Comparison of ENCODE assay signal across 8 cellular contexts in genomic region chr12:50222275-50222783, GRCh38. TPM values are rescaled to one million over a fixed set of nuclear protein-coding genes. Genes with fewer than 3 reads are reported as not detected.
DNase-seq lines count a peak whose midpoint lies in the region; ATAC-seq and TF ChIP-seq lines count a peak whose summit lies in the region.

No MANE protein-coding gene starts in this region.

- H3K4me2 ChIP-seq in OCI-LY7 (ENCODE audit: low read length) (peak overlapping the region; percentile 74), hepatocyte (peak overlapping the region; percentile 64)

- peak; percentile 52 for DNase-seq in DMS153 treated with DMSO at 0.1 percent for 48 hours (lab: John Stamatoyannopoulos, UW; ENCODE audit: unreplicated experiment)
- peak; percentile 50 for DNase-seq in OCI-LY7 (ENCODE audit: low spot score)
- peak; percentile 93 for DNase-seq in astrocyte of the hippocampus (ENCODE audit: low read depth, low spot score)
- peak; percentile 81 for DNase-seq in hepatocyte (ENCODE audit: low spot score)
- DNase-seq in retinal pigment epithelial cell (ENCODE audit: low read depth), result no peak

- H3K4me3 ChIP-seq in OCI-LY7 (ENCODE audit: low read depth, low read length, poor library complexity, severe bottlenecking) (peak overlapping the region; percentile 72), hepatocyte (peak overlapping the region; percentile 26), retinal pigment epithelial cell (ENCODE audit: low read length) (peak overlapping the region; percentile 58)

- H4K20me1 ChIP-seq in OCI-LY7 (ENCODE audit: insufficient read depth, low read length) (no peaks in the 10 kb centered on the region), hepatocyte (ENCODE audit: insufficient read depth, poor library complexity, severe bottlenecking) (no peaks in the 10 kb centered on the region)

- WGBS in hepatocyte (ENCODE audit: low lambda C conversion rate, missing lambda C conversion rate), result 19% methylated on average over 5 of the region's 5 CpGs

- H3K79me2 ChIP-seq in OCI-LY7 (ENCODE audit: insufficient read depth, low read depth, low read length), result peaks cover 42% of the 10 kb centered on the region
- peaks cover 26% of the 10 kb centered on the region for H3K79me2 ChIP-seq in hepatocyte

- H3K36me3 ChIP-seq in OCI-LY7 (ENCODE audit: insufficient read depth, low read length), result peaks cover 7% of the 10 kb centered on the region; the same call in 1 of the 2 replicates
- H3K36me3 ChIP-seq in hepatocyte (replicated peaks; ENCODE audit: insufficient read depth, low read depth), result no peaks in the 10 kb centered on the region

- POLR2A ChIA-PET in OCI-LY7 (lab: Charles Lee), result interaction anchor here (0.7 to 3.0 kb wide), 8 partner anchors 9 to 1033 kb away, joined by 3 to 50 read pairs (median 4); partner anchors contain the start of gene COX14

- H3K9me2 ChIP-seq in OCI-LY7 (ENCODE audit: insufficient read depth, low read length), result no peaks in the 10 kb centered on the region
- H3K9me2 ChIP-seq in hepatocyte (replicated peaks; ENCODE audit: insufficient read depth), result no peaks in the 10 kb centered on the region

- CTCF ChIA-PET in OCI-LY7 (lab: Charles Lee; ENCODE audit: unreplicated experiment), result interaction anchor here (0.7 to 1.4 kb wide), 2 partner anchors 32 to 112 kb away, joined by 3 to 5 read pairs; no protein-coding TSS in a partner anchor

- no peaks in the 10 kb centered on the region for H3K9me3 ChIP-seq in OCI-LY7 (ENCODE audit: low read length)
- H3K9me3 ChIP-seq in hepatocyte (ENCODE audit: low read depth), result no peaks in the 10 kb centered on the region

- H3K27ac ChIP-seq in OCI-LY7 (ENCODE audit: low read depth, low read length, poor library complexity, severe bottlenecking) (peak overlapping the region; percentile 86), hepatocyte (peak overlapping the region; percentile 91)

- no peak; the same call in 1 of the 2 replicates for TF ChIP-seq CTCF in OCI-LY7 (conservative IDR thresholded peaks at IDR 0.05; ENCODE audit: low read length)
- TF ChIP-seq CTCF in hepatocyte (IDR thresholded peaks at IDR 0.05; ENCODE audit: poor library complexity), result no peak
- TF ChIP-seq CTCF in retinal pigment epithelial cell (conservative IDR thresholded peaks at IDR 0.05; ENCODE audit: low read depth, low read length), result peak; percentile 41

- intact Hi-C loops in OCI-LY7 (cut with micrococcal nuclease; ENCODE audit: unreplicated experiment), result loop anchor here (5.0 kb wide), 3 partner anchors 110 to 380 kb away; partner anchors contain the start of genes BCDIN3D, COX14 and LARP4

- ATAC-seq in HG02642 (IDR thresholded peaks at IDR 0.05; ENCODE audit: poor library complexity, unreplicated experiment) (peak; percentile 34), GM21526 (IDR thresholded peaks at IDR 0.05; ENCODE audit: low FRiP score, unreplicated experiment) (no peak), GM19452 (IDR thresholded peaks at IDR 0.05; ENCODE audit: unreplicated experiment) (no peak)

- H2AFZ ChIP-seq in OCI-LY7 (ENCODE audit: low read length) (peak overlapping the region; percentile 83), hepatocyte (no peak overlapping the region)

- H3K4me1 ChIP-seq in OCI-LY7 (ENCODE audit: insufficient read depth, low read length, poor library complexity, severe bottlenecking) (peaks cover 39% of the 10 kb centered on the region), hepatocyte (ENCODE audit: insufficient read depth) (peaks cover 6% of the 10 kb centered on the region)

- BruUV-seq in OCI-LY7 (replicated peaks; lab: Mats Ljungman, UMichigan), result TSS peak; percentile 93

- H3K27me3 ChIP-seq in hepatocyte, result no peaks in the 10 kb centered on the region

RNA-seq across cellular contexts. Expression of gene CERS5, which starts 55.2 kb away (rescaled TPM):
- 27.6 and 28.6 TPM in 2 replicates for total RNA-seq in OCI-LY7 (2014; rRNA removed; shearing (Covaris generic))
- total RNA-seq in OCI-LY7 (2022) (36.9 and 42.3 TPM in 2 replicates), hepatocyte (38.8 and 43.3 TPM in 2 replicates)
- 53.3 and 69.0 TPM in 2 replicates for polyA plus RNA-seq in hepatocyte
